In genomic region chr20:25369529-25369928, GRCh38 we compare ENCODE assay signal across 23 cellular contexts.
"Had no signal": no experiment of that assay in that cellular context is flagged by ENCODE, and none has a peak within 500 bp of the region (broad histone marks: within the 10 kb centered on the region; RNA-seq: fewer than 3 reads in every experiment).

No MANE protein-coding gene starts in this region.

- H3K27me3 Mint-ChIP-seq: activated naive CD4-positive, alpha-beta T cell treated with anti-CD3 and anti-CD28 coated beads, Interleukin-2, amount 10 ng/mL, durations not matched to agents 7 days and 5 days; activated naive CD8-positive, alpha-beta T cell treated with anti-CD3 and anti-CD28 coated beads, Interleukin-2, amount 50 U/mL, for 24 hours had no signal

- H3K4me1 Mint-ChIP-seq: activated naive CD4-positive, alpha-beta T cell treated with anti-CD3 and anti-CD28 coated beads, Interleukin-2, amount 10 ng/mL, durations not matched to agents 7 days and 5 days had no signal

- H3K4me1 ChIP-seq: vagina had no signal

- FAIRE-seq: pancreas had no signal

- H3K36me3 ChIP-seq: brain microvascular endothelial cell, neutrophil, pancreas, vagina had no signal

- ATAC-seq: activated CD4-positive, CD25-positive, alpha-beta regulatory T cell treated with anti-CD3 and anti-CD28 coated beads, Interleukin-2, amount 50 U/mL, for 24 hours; activated naive CD8-positive, alpha-beta T cell treated with anti-CD3 and anti-CD28 coated beads, Interleukin-2, amount 50 U/mL, for 24 hours; activated T-cell treated with anti-CD3 and anti-CD28 coated beads, Interleukin-2, amount 50 U/mL, for 4 hours; esophagus mucosa; left cardiac atrium; natural killer cell; pancreas had no signal

- H3K4me3 ChIP-seq: lung, pancreas, vagina had no signal

- H3K27ac Mint-ChIP-seq: activated naive CD4-positive, alpha-beta T cell treated with anti-CD3 and anti-CD28 coated beads, Interleukin-2, amount 10 ng/mL, durations not matched to agents 7 days and 5 days; activated naive CD8-positive, alpha-beta T cell treated with anti-CD3 and anti-CD28 coated beads, Interleukin-2, amount 50 U/mL, for 24 hours; natural killer cell had no signal

- H3K36me3 Mint-ChIP-seq: natural killer cell had no signal

- H3K9me3 ChIP-seq: neutrophil, pancreas, vagina had no signal

- H3K27ac ChIP-seq: brain microvascular endothelial cell, neutrophil, pancreas, vagina had no signal

- H3K27me3 ChIP-seq: brain microvascular endothelial cell, neutrophil, pancreas, vagina had no signal

- DNase-seq: activated CD4-positive, alpha-beta T cell treated with anti-CD3 and anti-CD28 coated beads, Interleukin-2, amount 50 U/mL, for 1 hour; activated CD8-positive, alpha-beta memory T cell treated with anti-CD3 and anti-CD28 coated beads, Interleukin-2, amount 50 U/mL, for 4 hours; activated effector memory CD4-positive, alpha-beta T cell treated with Interleukin-2 at 50 U/mL for 16 hours; activated naive CD4-positive, alpha-beta T cell treated with anti-CD3 and anti-CD28 coated beads, Interleukin-2, amount 10 ng/mL, durations not matched to agents 7 days and 5 days; activated naive CD8-positive, alpha-beta T cell treated with anti-CD3 and anti-CD28 coated beads, Interleukin-2, amount 50 U/mL, for 24 hours; activated T-cell treated with anti-CD3 and anti-CD28 coated beads, Interleukin-2, amount 50 U/mL, for 4 hours; anterior cingulate cortex; brain microvascular endothelial cell; cerebellar nuclear complex; cortex of kidney; left cardiac atrium; natural killer cell; pancreas; stimulated activated CD4-positive, alpha-beta T cell treated with anti-CD3 and anti-CD28 coated beads, Interleukin-12 subunit alpha, Interleukin-12 subunit beta, amount 100 ng/mL, for 4 hours; stimulated activated CD4-positive, alpha-beta T cell treated with anti-CD3 and anti-CD28 coated beads, Interleukin-1b, Interleukin-23, amount 100 ng/mL, for 48 hours; stimulated activated CD8-positive, alpha-beta memory T cell treated with anti-CD3 and anti-CD28 coated beads, Interleukin-4, amount 100 ng/mL, for 48 hours; stimulated activated naive CD4-positive, alpha-beta T cell; T-helper 1 cell had no signal

- H3K4me3 Mint-ChIP-seq: activated naive CD4-positive, alpha-beta T cell treated with anti-CD3 and anti-CD28 coated beads, Interleukin-2, amount 10 ng/mL, durations not matched to agents 7 days and 5 days; activated naive CD8-positive, alpha-beta T cell treated with anti-CD3 and anti-CD28 coated beads, Interleukin-2, amount 50 U/mL, for 24 hours; activated T-cell treated with anti-CD3 and anti-CD28 coated beads, Interleukin-2, amount 50 U/mL, for 4 hours; natural killer cell had no signal

- H3K9me3 Mint-ChIP-seq: activated naive CD8-positive, alpha-beta T cell treated with anti-CD3 and anti-CD28 coated beads, Interleukin-2, amount 50 U/mL, for 24 hours; activated T-cell treated with anti-CD3 and anti-CD28 coated beads, Interleukin-2, amount 50 U/mL, for 4 hours; natural killer cell had no signal
